In the genomic region with DNA sequence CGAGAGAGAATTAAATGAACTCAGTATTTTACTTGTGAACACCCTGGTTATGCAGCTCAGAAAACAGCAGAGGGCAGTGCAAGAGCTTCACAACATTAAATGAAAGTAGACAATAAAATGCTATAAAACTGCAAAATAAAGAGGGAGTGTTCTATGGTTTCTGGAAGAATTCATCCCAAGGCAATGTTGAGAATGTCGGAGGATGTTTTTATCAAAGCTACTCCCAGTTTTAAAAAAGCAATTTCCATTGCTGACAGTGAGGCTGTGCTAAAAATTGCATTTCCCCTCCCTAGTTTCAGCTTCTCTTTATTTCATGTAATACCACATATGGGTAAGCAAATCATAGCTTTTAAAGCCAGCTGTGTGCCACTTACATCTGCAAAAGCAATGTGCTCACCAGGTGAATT, we compare ENCODE assay signal across 8 cellular contexts.
DNase-seq lines count a peak whose midpoint lies in the region; ATAC-seq and TF ChIP-seq lines count a peak whose summit lies in the region.
"Had no signal": no experiment of that assay in that cellular context is flagged by ENCODE, and none has a peak within 500 bp of the region (broad histone marks: within the 10 kb centered on the region; RNA-seq: fewer than 3 reads in every experiment).

No MANE protein-coding gene starts in this region.

- no peaks in the 10 kb centered on the region for H3K36me3 Mint-ChIP-seq in endodermal cell (ENCODE audit: low read depth)
- H3K36me3 Mint-ChIP-seq in activated T-cell treated with anti-CD3 and anti-CD28 coated beads, Interleukin-2, amount 50 U/mL, for 4 hours (ENCODE audit: insufficient read depth) = no peaks in the 10 kb centered on the region

- no peaks in the 10 kb centered on the region for H3K4me1 ChIP-seq in endodermal cell (ENCODE audit: control insufficient read depth, insufficient read depth, low read length)

- H3K9me3 ChIP-seq in endodermal cell (ENCODE audit: control insufficient read depth, low read length) = no peaks in the 10 kb centered on the region

- no peak overlapping the region for H3K9ac ChIP-seq in endodermal cell (ENCODE audit: extremely low read depth, low read length, poor library complexity, severe bottlenecking)

- H3K4me3 ChIP-seq in endodermal cell (ENCODE audit: low read length) = no peak overlapping the region

- H3K4me3 Mint-ChIP-seq in endodermal cell = no peak overlapping the region
- no peak overlapping the region for H3K4me3 Mint-ChIP-seq in activated T-cell treated with anti-CD3 and anti-CD28 coated beads, Interleukin-2, amount 50 U/mL, for 4 hours
- H3K4me3 Mint-ChIP-seq: T-helper 1 cell treated with Interleukin-12 subunit alpha and Interleukin-12 subunit beta and Interleukin-4 antibody, amounts not matched to agents 30 μg/mL and 1 μg/mL, for 36 hours had no signal

- H3K27me3 Mint-ChIP-seq in endodermal cell (ENCODE audit: insufficient read depth) = no peaks in the 10 kb centered on the region
- H3K27me3 Mint-ChIP-seq in activated T-cell treated with anti-CD3 and anti-CD28 coated beads, Interleukin-2, amount 50 U/mL, for 4 hours (ENCODE audit: low read depth) = peaks cover 7% of the 10 kb centered on the region

- WGBS in endodermal cell (ENCODE audit: insufficient coverage in 1 of 2, insufficient read length in 1 of 2), 2 experiments = 98% methylated on average over 2 of the region's 2 CpGs; no CpG with 5 or more reads in 1 of the 2 experiments

- no peak overlapping the region for H3K27ac Mint-ChIP-seq in endodermal cell
- H3K27ac Mint-ChIP-seq: T-helper 1 cell treated with Interleukin-12 subunit alpha and Interleukin-12 subunit beta and Interleukin-4 antibody, amounts not matched to agents 30 μg/mL and 1 μg/mL, for 36 hours had no signal

- H3K36me3 ChIP-seq in endodermal cell (ENCODE audit: control insufficient read depth, insufficient read depth, low read length) = no peaks in the 10 kb centered on the region

- DNase-seq in NCI-H226 (peak; percentile 52), endodermal cell (no peak), pulmonary artery endothelial cell (ENCODE audit: low read depth, low spot score) (peak; percentile 7)
- DNase-seq in activated T-cell treated with anti-CD3 and anti-CD28 coated beads, Interleukin-2, amount 50 U/mL, for 4 hours = no peak

- no peaks in the 10 kb centered on the region for H3K27me3 ChIP-seq in endodermal cell (ENCODE audit: control insufficient read depth, insufficient read depth, low read length, poor library complexity, severe bottlenecking)

- TF ChIP-seq CTCF in GM12872 (IDR thresholded peaks at IDR 0.05; ENCODE audit: insufficient read depth, low read depth, low read length) (peak; percentile 31; the same call in 2 of the 3 replicates), endodermal cell (conservative IDR thresholded peaks at IDR 0.05) (peak; percentile 77)

- no peak for ATAC-seq in HG03432 (IDR thresholded peaks at IDR 0.05; ENCODE audit: unreplicated experiment)
- no peak for ATAC-seq in HG03565 (IDR thresholded peaks at IDR 0.05; ENCODE audit: unreplicated experiment)
- ATAC-seq in activated T-cell treated with anti-CD3 and anti-CD28 coated beads, Interleukin-2, amount 50 U/mL, for 4 hours = no peak

- H3K4me1 Mint-ChIP-seq in endodermal cell = no peaks in the 10 kb centered on the region
- H3K4me1 Mint-ChIP-seq in activated T-cell treated with anti-CD3 and anti-CD28 coated beads, Interleukin-2, amount 50 U/mL, for 4 hours (ENCODE audit: low read depth) = no peaks in the 10 kb centered on the region

- H3K27ac ChIP-seq in endodermal cell (ENCODE audit: low read depth, low read length) = no peak overlapping the region

- no peaks in the 10 kb centered on the region for H3K9me3 Mint-ChIP-seq in endodermal cell
- no peaks in the 10 kb centered on the region for H3K9me3 Mint-ChIP-seq in activated T-cell treated with anti-CD3 and anti-CD28 coated beads, Interleukin-2, amount 50 U/mL, for 4 hours
- H3K9me3 Mint-ChIP-seq: T-helper 1 cell treated with Interleukin-12 subunit alpha and Interleukin-12 subunit beta and Interleukin-4 antibody, amounts not matched to agents 30 μg/mL and 1 μg/mL, for 36 hours had no signal

Comparison
In these comparisons a context has a peak if more than half of its experiments do, and no peak if none do; other contexts are left out.
1. DNase-seq: peak in NCI-H226 (single experiment) and pulmonary artery endothelial cell (single experiment); none in endodermal cell (single experiment) and activated T-cell treated with anti-CD3 and anti-CD28 coated beads, Interleukin-2, amount 50 U/mL, for 4 hours (single experiment).